Comparison of ENCODE assay signal across 10 cellular contexts in genomic region chr12:94202245-94203180, GRCh38. TPM values are rescaled to one million over a fixed set of nuclear protein-coding genes. Genes with fewer than 3 reads are reported as not detected.
A peak's percentile ranks its signal among the peaks of the same experiment; 100 is the strongest.
DNase-seq lines count a peak whose midpoint lies in the region; ATAC-seq and TF ChIP-seq lines count a peak whose summit lies in the region.
"Had no signal": no experiment of that assay in that cellular context is flagged by ENCODE, and none has a peak within 500 bp of the region (broad histone marks: within the 10 kb centered on the region; RNA-seq: fewer than 3 reads in every experiment).

No MANE protein-coding gene starts in this region.

- no peak for DNase-seq in CD8-positive, alpha-beta T cell
- DNase-seq in HPDE6-E6E7 (ENCODE audit: extremely low spot score): peak; percentile 63
- DNase-seq in T-cell: no peak
- DNase-seq in cerebellar cortex (ENCODE audit: low spot score): no peak
- no peak for DNase-seq in HK-2 (ENCODE audit: unreplicated experiment)
- no peak for DNase-seq in activated CD8-positive, alpha-beta memory T cell treated with anti-CD3 and anti-CD28 coated beads, Interleukin-2, amount 50 U/mL, for 4 hours

- no peaks in the 10 kb centered on the region for H3K9me3 Mint-ChIP-seq in CD8-positive, alpha-beta T cell
- H3K9me3 Mint-ChIP-seq in T-cell: no peaks in the 10 kb centered on the region

- H3K36me3 Mint-ChIP-seq in CD8-positive, alpha-beta T cell: peaks cover 4% of the 10 kb centered on the region
- H3K36me3 Mint-ChIP-seq in T-cell: peaks cover 14% of the 10 kb centered on the region

- H3K27me3 ChIP-seq in CD8-positive, alpha-beta T cell (ENCODE audit: insufficient read depth, low read length): no peaks in the 10 kb centered on the region

- H3K36me3 ChIP-seq in CD8-positive, alpha-beta T cell (ENCODE audit: insufficient read depth, low read length): no peaks in the 10 kb centered on the region

- CTCF ChIA-PET in CD8-positive, alpha-beta T cell (lab: Charles Lee): no interaction called here
- CTCF ChIA-PET in T-cell (lab: Charles Lee): no interaction called here

- H3K4me1 ChIP-seq in CD8-positive, alpha-beta T cell (ENCODE audit: insufficient read depth, low read length): peaks cover 32% of the 10 kb centered on the region

- peak overlapping the region; percentile 4 for H3K27ac Mint-ChIP-seq in CD8-positive, alpha-beta T cell
- H3K27ac Mint-ChIP-seq in T-cell: peak overlapping the region; percentile 56

- no peak for TF ChIP-seq CTCF in CD8-positive, alpha-beta T cell (IDR thresholded peaks at IDR 0.05)

- peaks cover 46% of the 10 kb centered on the region for H3K4me1 Mint-ChIP-seq in CD8-positive, alpha-beta T cell (ENCODE audit: low read depth)
- peaks cover 46 to 53% (median 48%) of the 10 kb centered on the region in 3 donors for H3K4me1 Mint-ChIP-seq in T-cell

- no peak overlapping the region for H3K4me3 ChIP-seq in CD8-positive, alpha-beta T cell (ENCODE audit: low read depth, low read length)

- H3K9me3 ChIP-seq in CD8-positive, alpha-beta T cell (ENCODE audit: low read length): no peaks in the 10 kb centered on the region

- peak; percentile 25 for ATAC-seq in CD8-positive, alpha-beta T cell
- peak in 2 of 4 experiments; percentile 28 to 38 for ATAC-seq in T-cell (replicated peaks in 1 of 4)
- peak; percentile 73 for ATAC-seq in esophagus mucosa
- ATAC-seq in GM21390 (IDR thresholded peaks at IDR 0.05; ENCODE audit: unreplicated experiment): no peak
- ATAC-seq: activated naive CD4-positive, alpha-beta T cell treated with anti-CD3 and anti-CD28 coated beads, Interleukin-2, amount 50 U/mL, for 72 hours; sciatic nerve had no signal

- no peaks in the 10 kb centered on the region for H3K27me3 Mint-ChIP-seq in CD8-positive, alpha-beta T cell (ENCODE audit: low read depth)
- H3K27me3 Mint-ChIP-seq in T-cell: no peaks in the 10 kb centered on the region

- no peak overlapping the region for H3K4me3 Mint-ChIP-seq in CD8-positive, alpha-beta T cell
- H3K4me3 Mint-ChIP-seq in T-cell: no peak overlapping the region

- POLR2A ChIA-PET in CD8-positive, alpha-beta T cell (lab: Charles Lee): no interaction called here
- POLR2A ChIA-PET in T-cell (lab: Charles Lee): interaction anchor here in 1 of 2 donors (0.6 kb wide), 1 partner anchor 51 kb away, joined by 4 read pairs; no protein-coding TSS in a partner anchor

- intact Hi-C loops in CD8-positive, alpha-beta T cell (cut with DNase I, micrococcal nuclease): loop anchor here in 1 of 2 experiments (10.0 kb wide), 1 partner anchor 92 kb away; no protein-coding TSS in a partner anchor

- no peak overlapping the region for H3K27ac ChIP-seq in CD8-positive, alpha-beta T cell (ENCODE audit: low read depth, low read length)

RNA-seq across cellular contexts. Expression of gene PLXNC1, which starts 54.1 kb away (rescaled TPM):
- 1 to 10 TPM; 6.0 to 7.7 TPM for total RNA-seq in CD8-positive, alpha-beta T cell
- 10 to 100 TPM; 12.9 to 23.9 (median 19.2) TPM for total RNA-seq in T-cell
- 1.7 TPM for total RNA-seq in esophagus mucosa
